Comparison of ENCODE assay signal across 14 cellular contexts in the genomic region with DNA sequence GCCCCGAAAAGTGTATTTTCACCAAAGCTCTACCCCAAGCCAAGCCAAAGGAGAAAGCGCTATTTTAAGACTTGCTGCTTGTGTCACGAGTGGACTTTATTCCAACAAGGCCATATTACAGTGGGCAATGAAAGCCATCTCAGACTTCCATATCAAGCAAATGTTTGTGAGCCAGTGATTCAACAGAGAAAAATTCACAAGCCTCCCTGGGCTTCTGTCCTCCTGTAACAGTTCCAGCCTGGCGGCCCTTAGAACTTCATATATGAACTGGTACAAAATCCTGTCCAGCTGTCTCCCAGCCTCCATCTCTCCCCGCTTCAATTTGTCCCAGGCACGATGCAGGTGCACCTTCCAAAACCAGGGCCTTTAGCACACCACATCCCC. TPM values are rescaled to one million over a fixed set of nuclear protein-coding genes. Genes with fewer than 3 reads are reported as not detected.
DNase-seq lines count a peak whose midpoint lies in the region; ATAC-seq and TF ChIP-seq lines count a peak whose summit lies in the region.
"Had no signal": no experiment of that assay in that cellular context is flagged by ENCODE, and none has a peak within 500 bp of the region (broad histone marks: within the 10 kb centered on the region; RNA-seq: fewer than 3 reads in every experiment).

No MANE protein-coding gene starts in this region.

- H3K18ac ChIP-seq in mesendoderm (ENCODE audit: low read length), result no peak overlapping the region

- H3K23ac ChIP-seq in mesendoderm (ENCODE audit: low read length), result no peak overlapping the region

- no peaks in the 10 kb centered on the region for H3K27me3 Mint-ChIP-seq in Caco-2 (ENCODE audit: insufficient read depth, unreplicated experiment)

- no CpG with 5 or more reads among the region's 6 CpGs for WGBS in mesendoderm (ENCODE audit: extremely low coverage, insufficient coverage, low lambda C conversion rate)

- no peaks in the 10 kb centered on the region for H3K36me3 Mint-ChIP-seq in Caco-2 (ENCODE audit: insufficient read depth, unreplicated experiment)
- H3K36me3 Mint-ChIP-seq: T-cell had no signal

- H3K4me3 ChIP-seq in AG04449 (ENCODE audit: low read depth, low read length) (no peak overlapping the region), adipocyte (ENCODE audit: low read length) (no peak overlapping the region), rectal smooth muscle tissue (ENCODE audit: low read length) (peak overlapping the region; percentile 9), mesendoderm (ENCODE audit: low read length) (no peak overlapping the region), Caco-2 (ENCODE audit: low read depth, low read length) (no peak overlapping the region)
- H3K4me3 ChIP-seq: PC-9, testis had no signal

- H3K4ac ChIP-seq in mesendoderm (ENCODE audit: low read depth, low read length), result no peak overlapping the region

- ATAC-seq in left cardiac atrium, result peak; percentile 61 to 87
- ATAC-seq in HG02870 (IDR thresholded peaks at IDR 0.05; ENCODE audit: unreplicated experiment), result no peak
- ATAC-seq: T-cell had no signal

- POLR2A ChIA-PET in AG04449 (lab: Yijun Ruan, JAX) (interaction anchor here (1.0 kb wide), 1 partner anchor 12 kb away, joined by 4 read pairs; no protein-coding TSS in a partner anchor), Caco-2 (lab: Charles Lee) (no interaction called here)

- no peaks in the 10 kb centered on the region for H3K27me3 ChIP-seq in adipocyte (replicated peaks; ENCODE audit: control insufficient read depth, insufficient read depth, low read length)
- H3K27me3 ChIP-seq in rectal smooth muscle tissue (ENCODE audit: control insufficient read depth, insufficient read depth, low read length), result no peaks in the 10 kb centered on the region
- no peaks in the 10 kb centered on the region for H3K27me3 ChIP-seq in mesendoderm (ENCODE audit: insufficient read depth, low read length, poor library complexity)
- no peaks in the 10 kb centered on the region for H3K27me3 ChIP-seq in Caco-2 (replicated peaks; ENCODE audit: control insufficient read depth, insufficient read depth, low read length)
- H3K27me3 ChIP-seq: testis had no signal

- H3K79me2 ChIP-seq in mesendoderm (ENCODE audit: control insufficient read depth, insufficient read depth, low read length), result peaks cover 65% of the 10 kb centered on the region

- peak overlapping the region; percentile 90 for H3K27ac ChIP-seq in rectal smooth muscle tissue (ENCODE audit: low read depth, low read length)
- no peak overlapping the region for H3K27ac ChIP-seq in mesendoderm (ENCODE audit: low read depth, low read length)
- H3K27ac ChIP-seq: PC-9, testis had no signal

- CTCF ChIA-PET in AG04449 (lab: Yijun Ruan, JAX) (interaction anchor here (0.8 to 2.1 kb wide), 4 partner anchors 9 to 607 kb away, joined by 4 to 6 read pairs (median 4); no protein-coding TSS in a partner anchor), Caco-2 (lab: Charles Lee) (no interaction called here)

- no peak for TF ChIP-seq CTCF in AG04449 (IDR thresholded peaks at IDR 0.05; ENCODE audit: insufficient read depth, low read length, missing control alignments)
- TF ChIP-seq CTCF in Caco-2 (IDR thresholded peaks at IDR 0.05; ENCODE audit: insufficient read depth in 1 of 2, low read depth in 1 of 2, low read length in 1 of 2, severe bottlenecking in 1 of 2, unreplicated experiment in 1 of 2), result no peak

- no peak overlapping the region for H4K5ac ChIP-seq in mesendoderm (ENCODE audit: low read length)

- no peak overlapping the region for H4K8ac ChIP-seq in mesendoderm (ENCODE audit: low read depth, low read length)

- no peak overlapping the region for H2BK120ac ChIP-seq in mesendoderm (ENCODE audit: low read depth, low read length)

- H3K4me2 ChIP-seq in mesendoderm (ENCODE audit: low read length), result no peak overlapping the region
- H3K4me2 ChIP-seq: PC-9 had no signal

- no peaks in the 10 kb centered on the region for H3K9me3 ChIP-seq in adipocyte (ENCODE audit: control insufficient read depth, low read length)
- no peaks in the 10 kb centered on the region for H3K9me3 ChIP-seq in Caco-2
- H3K9me3 ChIP-seq: testis had no signal

- H3K27ac Mint-ChIP-seq in Caco-2 (ENCODE audit: unreplicated experiment), result no peak overlapping the region
- H3K27ac Mint-ChIP-seq: T-cell had no signal

- H3K9ac ChIP-seq in adipocyte (ENCODE audit: low read length) (no peak overlapping the region), rectal smooth muscle tissue (ENCODE audit: low read length) (no peak overlapping the region), mesendoderm (ENCODE audit: low read length) (no peak overlapping the region)

- no TSS peak for BruUV-seq in Caco-2 (replicated peaks; lab: Mats Ljungman, UMichigan)

- H3K4me1 ChIP-seq in adipocyte (ENCODE audit: control insufficient read depth, insufficient read depth, low read length) (peaks cover 17% of the 10 kb centered on the region), rectal smooth muscle tissue (ENCODE audit: control insufficient read depth, insufficient read depth, low read length) (peaks cover 10% of the 10 kb centered on the region), mesendoderm (ENCODE audit: control insufficient read depth, low read depth, low read length) (no peaks in the 10 kb centered on the region), Caco-2 (no peaks in the 10 kb centered on the region)
- H3K4me1 ChIP-seq: testis had no signal

- H3K36me3 ChIP-seq in adipocyte (ENCODE audit: control insufficient read depth, insufficient read depth, low read length, severe bottlenecking) (no peaks in the 10 kb centered on the region), rectal smooth muscle tissue (ENCODE audit: control insufficient read depth, insufficient read depth, low read length) (no peaks in the 10 kb centered on the region), mesendoderm (ENCODE audit: control insufficient read depth, insufficient read depth, low read length) (no peaks in the 10 kb centered on the region), Caco-2 (ENCODE audit: control insufficient read depth, insufficient read depth, low read length) (no peaks in the 10 kb centered on the region)

- peaks cover 6% of the 10 kb centered on the region for H3K79me1 ChIP-seq in mesendoderm (ENCODE audit: low read length)

- DNase-seq in AG04449 (ENCODE audit: low read depth, low spot score), result peak; percentile 54
- DNase-seq in adipocyte (ENCODE audit: low read depth), result peak; percentile 62
- DNase-seq in left cardiac atrium, result peak; percentile 31
- DNase-seq in mesendoderm, result no peak
- no peak for DNase-seq in Caco-2
- DNase-seq in NCI-H82 (lab: John Stamatoyannopoulos, UW), result no peak
- DNase-seq: activated T-cell treated with anti-CD3 and anti-CD28 coated beads, Interleukin-2, amount 50 U/mL, for 48 hours; DMS 273 treated with DMSO at 0.1 percent for 48 hours; PC-9; T-cell; testis had no signal

- no peaks in the 10 kb centered on the region for H3K4me1 Mint-ChIP-seq in Caco-2 (ENCODE audit: low read depth, unreplicated experiment)
- H3K4me1 Mint-ChIP-seq: T-cell had no signal

- no peak overlapping the region for H2BK15ac ChIP-seq in mesendoderm (replicated peaks; ENCODE audit: low read depth)

- H3K4me3 Mint-ChIP-seq in Caco-2 (ENCODE audit: unreplicated experiment), result no peak overlapping the region
- H3K4me3 Mint-ChIP-seq: T-cell had no signal

- H2AK5ac ChIP-seq in mesendoderm (ENCODE audit: low read length), result no peak overlapping the region

- H2BK5ac ChIP-seq in mesendoderm (ENCODE audit: low read length), result no peak overlapping the region

- intact Hi-C loops in left cardiac atrium (cut with DNase I) (no loop called here), Caco-2 (cut with micrococcal nuclease; ENCODE audit: unreplicated experiment) (no loop called here)

- no peaks in the 10 kb centered on the region for H3K9me3 Mint-ChIP-seq in Caco-2 (ENCODE audit: unreplicated experiment)
- H3K9me3 Mint-ChIP-seq: T-cell had no signal

- no peak overlapping the region for H3K56ac ChIP-seq in mesendoderm (ENCODE audit: low read length)

RNA-seq across cellular contexts. Expression of a gene that starts 11.2 kb away (rescaled TPM):
- total RNA-seq in left cardiac atrium (100 to 1,000 TPM in 1 of 2 donors, 10 to 100 TPM in 1; 66.5 to 103 TPM), Caco-2 (2022) (3.2 and 5.8 TPM in 2 replicates)
- 15.1 TPM for polyA plus RNA-seq in mesendoderm (2013, experiment 1 of 2)
- polyA plus RNA-seq in mesendoderm (2013, experiment 2 of 2), result 15.3 TPM
- total RNA-seq: A673 had no signal

Comparison
In these comparisons a context has a peak if more than half of its experiments do, and no peak if none do; other contexts are left out.
1. DNase-seq: peak in AG04449 (single experiment), adipocyte (single experiment) and left cardiac atrium (single experiment); none in mesendoderm (single experiment), Caco-2 (0 of 2) and NCI-H82 (single experiment).